Comparison of ENCODE assay signal across 1 cellular context in the genomic region with DNA sequence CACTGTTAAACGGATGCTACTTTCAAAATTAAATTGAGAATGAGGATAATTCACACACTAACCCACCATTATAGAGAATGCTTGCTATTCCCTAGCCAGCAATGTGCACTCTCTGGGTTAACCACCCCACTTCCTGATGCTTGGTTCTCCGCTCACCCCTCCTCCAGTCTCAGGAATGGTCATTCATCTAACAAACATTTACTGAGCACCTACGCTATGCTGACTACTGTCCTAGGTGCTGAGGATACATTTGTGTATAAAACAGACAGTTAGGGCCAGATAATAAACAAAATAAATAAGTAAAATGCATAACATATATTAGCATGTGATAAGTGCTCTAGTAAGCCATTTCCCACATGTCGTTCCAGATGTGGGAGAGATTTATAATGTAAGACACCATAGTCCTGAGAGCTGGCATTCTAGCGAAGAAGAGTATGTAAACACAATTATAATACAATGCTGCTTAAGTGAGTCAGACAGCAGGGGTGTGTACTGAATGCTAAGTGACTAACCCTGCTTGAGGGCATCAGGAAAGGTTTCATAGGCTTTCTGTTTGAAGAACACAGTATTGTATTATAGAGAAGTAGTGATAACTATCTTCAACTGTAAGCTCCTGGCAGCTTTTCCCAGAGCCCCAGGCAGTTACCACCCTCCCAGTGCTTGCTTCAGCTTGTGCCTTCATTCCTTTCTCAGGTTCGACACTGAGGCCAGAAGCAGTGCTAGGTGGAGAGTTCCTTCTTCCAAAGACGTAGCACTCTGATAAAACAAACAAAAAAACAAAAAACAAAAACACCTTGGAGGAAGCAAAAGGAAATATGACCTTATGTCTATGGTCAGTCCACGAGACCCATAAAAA.
TF ChIP-seq lines count a peak whose summit lies in the region.

No MANE protein-coding gene starts in this region.

TF ChIP-seq in HEK293, 187 proteins besides CTCF, POLR2A, EP300 and RAD21 (continued from another document):
- TF ChIP-seq PRDM10 (tag by site-specific recombination; IDR thresholded peaks at IDR 0.05) (peak; percentile 79), GLIS1 (tag by site-specific recombination; IDR thresholded peaks at IDR 0.05) (no peak), FEZF1 (tag by site-specific recombination; IDR thresholded peaks at IDR 0.05) (peak; percentile 83), ZNF239 (tag by site-specific recombination; IDR thresholded peaks at IDR 0.05) (no peak), PRDM6 (tag by site-specific recombination; IDR thresholded peaks at IDR 0.05) (0 out of 2 replicates have a peak, but pooled peaks have one; percentile 41), ZNF692 (tag by site-specific recombination; IDR thresholded peaks at IDR 0.05) (peak; percentile 46; the same call in 1 of the 2 replicates), BCL11B (tag by site-specific recombination; IDR thresholded peaks at IDR 0.05; ENCODE audit: low read depth) (0 out of 2 replicates have a peak, but pooled peaks have one; percentile 45), ZBTB17 (tag by site-specific recombination; IDR thresholded peaks at IDR 0.05) (no peak), GLI2 (tag by site-specific recombination; IDR thresholded peaks at IDR 0.05; ENCODE audit: borderline replicate concordance, low read depth) (no peak), SP3 (tag by site-specific recombination; IDR thresholded peaks at IDR 0.05) (peak; percentile 27; the same call in 1 of the 2 replicates), KLF8 (tag by site-specific recombination; IDR thresholded peaks at IDR 0.05) (0 out of 2 replicates have a peak, but pooled peaks have one; percentile 39), ZNF335 (tag by site-specific recombination; conservative IDR thresholded peaks at IDR 0.05) (no peak; the same call in 1 of the 2 replicates), IKZF3 (tag by site-specific recombination; IDR thresholded peaks at IDR 0.05) (peak; percentile 38; the same call in 1 of the 2 replicates), TCF7L2 (IDR thresholded peaks at IDR 0.05; ENCODE audit: borderline replicate concordance, low read depth, low read length) (no peak), ZNF639 (tag by site-specific recombination; IDR thresholded peaks at IDR 0.05) (peak; percentile 49; the same call in 1 of the 2 replicates), ZNF394 (tag by site-specific recombination; IDR thresholded peaks at IDR 0.05; ENCODE audit: borderline replicate concordance) (0 out of 2 replicates have a peak, but pooled peaks have one; percentile 25), KLF10 (tag by site-specific recombination; IDR thresholded peaks at IDR 0.05) (peak; percentile 93), SP7 (tag by site-specific recombination; IDR thresholded peaks at IDR 0.05) (peak; percentile 83), OSR2 (tag by site-specific recombination; IDR thresholded peaks at IDR 0.05) (peak; percentile 90), ZNF24 (tag by site-specific recombination; IDR thresholded peaks at IDR 0.05) (peak; percentile 63; the same call in 1 of the 2 replicates), ZNF843 (tag by site-specific recombination; IDR thresholded peaks at IDR 0.05) (no peak), ZNF629 (tag by site-specific recombination; IDR thresholded peaks at IDR 0.05) (peak; percentile 62), REST (tag by site-specific recombination; IDR thresholded peaks at IDR 0.05) (peak; percentile 87), ZNF501 (tag by site-specific recombination; IDR thresholded peaks at IDR 0.05) (0 out of 2 replicates have a peak, but pooled peaks have one; percentile 13), SETDB1 (IDR thresholded peaks at IDR 0.05; ENCODE audit: insufficient read length, low read length) (no peak), ZNF10 (tag by site-specific recombination; IDR thresholded peaks at IDR 0.05) (no peak), ZNF664 (tag by site-specific recombination; IDR thresholded peaks at IDR 0.05) (peak; percentile 84), ZSCAN30 (tag by site-specific recombination; IDR thresholded peaks at IDR 0.05) (peak; percentile 67; the same call in 1 of the 2 replicates), KLF1 (tag by site-specific recombination; IDR thresholded peaks at IDR 0.05) (peak; percentile 26; the same call in 1 of the 2 replicates), WT1 (tag by site-specific recombination; IDR thresholded peaks at IDR 0.05) (0 out of 2 replicates have a peak, but pooled peaks have one; percentile 18)
- TF ChIP-seq, protein P1, sequence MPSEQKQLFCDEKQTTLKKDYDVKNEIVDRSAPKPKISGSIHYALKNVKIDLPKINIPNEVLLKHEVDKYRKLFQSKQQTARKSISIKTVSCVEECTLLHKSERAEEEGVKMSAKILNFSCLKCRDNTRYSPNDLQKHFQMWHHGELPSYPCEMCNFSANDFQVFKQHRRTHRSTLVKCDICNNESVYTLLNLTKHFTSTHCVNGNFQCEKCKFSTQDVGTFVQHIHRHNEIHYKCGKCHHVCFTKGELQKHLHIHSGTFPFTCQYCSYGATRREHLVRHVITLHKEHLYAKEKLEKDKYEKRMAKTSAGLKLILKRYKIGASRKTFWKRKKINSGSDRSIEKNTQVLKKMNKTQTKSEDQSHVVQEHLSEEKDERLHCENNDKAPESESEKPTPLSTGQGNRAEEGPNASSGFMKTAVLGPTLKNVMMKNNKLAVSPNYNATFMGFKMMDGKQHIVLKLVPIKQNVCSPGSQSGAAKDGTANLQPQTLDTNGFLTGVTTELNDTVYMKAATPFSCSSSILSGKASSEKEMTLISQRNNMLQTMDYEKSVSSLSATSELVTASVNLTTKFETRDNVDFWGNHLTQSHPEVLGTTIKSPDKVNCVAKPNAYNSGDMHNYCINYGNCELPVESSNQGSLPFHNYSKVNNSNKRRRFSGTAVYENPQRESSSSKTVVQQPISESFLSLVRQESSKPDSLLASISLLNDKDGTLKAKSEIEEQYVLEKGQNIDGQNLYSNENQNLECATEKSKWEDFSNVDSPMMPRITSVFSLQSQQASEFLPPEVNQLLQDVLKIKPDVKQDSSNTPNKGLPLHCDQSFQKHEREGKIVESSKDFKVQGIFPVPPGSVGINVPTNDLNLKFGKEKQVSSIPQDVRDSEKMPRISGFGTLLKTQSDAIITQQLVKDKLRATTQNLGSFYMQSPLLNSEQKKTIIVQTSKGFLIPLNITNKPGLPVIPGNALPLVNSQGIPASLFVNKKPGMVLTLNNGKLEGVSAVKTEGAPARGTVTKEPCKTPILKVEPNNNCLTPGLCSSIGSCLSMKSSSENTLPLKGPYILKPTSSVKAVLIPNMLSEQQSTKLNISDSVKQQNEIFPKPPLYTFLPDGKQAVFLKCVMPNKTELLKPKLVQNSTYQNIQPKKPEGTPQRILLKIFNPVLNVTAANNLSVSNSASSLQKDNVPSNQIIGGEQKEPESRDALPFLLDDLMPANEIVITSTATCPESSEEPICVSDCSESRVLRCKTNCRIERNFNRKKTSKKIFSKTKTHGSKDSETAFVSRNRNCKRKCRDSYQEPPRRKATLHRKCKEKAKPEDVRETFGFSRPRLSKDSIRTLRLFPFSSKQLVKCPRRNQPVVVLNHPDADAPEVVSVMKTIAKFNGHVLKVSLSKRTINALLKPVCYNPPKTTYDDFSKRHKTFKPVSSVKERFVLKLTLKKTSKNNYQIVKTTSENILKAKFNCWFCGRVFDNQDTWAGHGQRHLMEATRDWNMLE (tag by site-specific recombination; conservative IDR thresholded peaks at IDR 0.05; ENCODE audit: low read depth) = 0 out of 2 replicates have a peak, but pooled peaks have one; percentile 13
- TF ChIP-seq, protein P2, sequence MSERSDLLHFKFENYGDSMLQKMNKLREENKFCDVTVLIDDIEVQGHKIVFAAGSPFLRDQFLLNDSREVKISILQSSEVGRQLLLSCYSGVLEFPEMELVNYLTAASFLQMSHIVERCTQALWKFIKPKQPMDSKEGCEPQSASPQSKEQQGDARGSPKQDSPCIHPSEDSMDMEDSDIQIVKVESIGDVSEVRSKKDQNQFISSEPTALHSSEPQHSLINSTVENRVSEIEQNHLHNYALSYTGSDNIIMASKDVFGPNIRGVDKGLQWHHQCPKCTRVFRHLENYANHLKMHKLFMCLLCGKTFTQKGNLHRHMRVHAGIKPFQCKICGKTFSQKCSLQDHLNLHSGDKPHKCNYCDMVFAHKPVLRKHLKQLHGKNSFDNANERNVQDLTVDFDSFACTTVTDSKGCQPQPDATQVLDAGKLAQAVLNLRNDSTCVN (tag by site-specific recombination; optimal IDR thresholded peaks at IDR 0.05) = no peak
